Comparison of ENCODE assay signal across 33 cellular contexts in the genomic region with DNA sequence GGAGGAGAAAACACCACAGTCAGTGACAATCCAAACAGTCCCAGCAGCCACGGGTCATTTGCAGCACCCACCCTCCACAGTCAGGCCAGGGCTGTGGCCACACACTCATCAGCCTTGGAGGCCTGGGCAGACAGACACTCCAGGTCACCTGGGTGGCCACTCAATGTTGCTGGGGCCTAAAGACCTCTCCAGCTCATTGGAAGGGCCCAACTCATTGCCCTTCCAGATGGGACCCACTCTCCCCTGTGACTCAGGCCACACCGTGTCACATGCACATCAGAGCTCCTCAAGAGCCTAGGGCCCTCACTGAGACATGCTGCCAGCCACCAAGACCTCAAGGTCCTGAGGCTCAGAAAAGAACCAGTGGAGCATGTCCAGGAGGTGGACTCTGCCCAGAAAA. TPM values are rescaled to one million over a fixed set of nuclear protein-coding genes. Genes with fewer than 3 reads are reported as not detected.
"Had no signal": no experiment of that assay in that cellular context is flagged by ENCODE, and none has a peak within 500 bp of the region (broad histone marks: within the 10 kb centered on the region; RNA-seq: fewer than 3 reads in every experiment).

No MANE protein-coding gene starts in this region.

- H3K27me3 ChIP-seq: neutrophil, pancreas, right lobe of liver, spleen, suprapubic skin, testis, tibial artery, transverse colon, vagina had no signal

- H3K27ac ChIP-seq: neutrophil, pancreas, psoas muscle, right lobe of liver, skin epidermis, spleen, suprapubic skin, testis, tibial artery, transverse colon, vagina had no signal

- H3K36me3 ChIP-seq: neutrophil, pancreas, right lobe of liver, spleen, suprapubic skin, tibial artery, transverse colon, vagina had no signal

- ATAC-seq: naive thymus-derived CD8-positive, alpha-beta T cell; pancreas; psoas muscle; right cardiac atrium; right lobe of liver; stimulated activated naive CD8-positive, alpha-beta T cell treated with anti-CD3 and anti-CD28 coated beads, Interleukin-15, amount 100 ng/mL, for 72 hours; stimulated activated naive CD8-positive, alpha-beta T cell treated with anti-CD3 and anti-CD28 coated beads, Interleukin-15, Interleukin-2, amounts not matched to agents 100 U/mL and 50 U/mL, for 24 hours had no signal

- H3K4me1 ChIP-seq: pancreas, psoas muscle, right lobe of liver, spleen, suprapubic skin, testis, tibial artery, transverse colon, vagina had no signal

- H3K9me3 ChIP-seq: neutrophil, pancreas, right lobe of liver, testis, vagina had no signal

- DNase-seq: naive B cell; naive thymus-derived CD8-positive, alpha-beta T cell; nephron progenitor cell; nucleus accumbens; pancreas; psoas muscle; right cardiac atrium; right lobe of liver; spleen; stimulated activated CD4-positive, alpha-beta T cell treated with anti-CD3 and anti-CD28 coated beads, Interleukin-12 subunit alpha, Interleukin-12 subunit beta, amount 100 ng/mL, for 4 hours; stimulated activated CD4-positive, alpha-beta T cell treated with anti-CD3 and anti-CD28 coated beads, Interleukin-1b, Interleukin-23, amount 100 ng/mL, for 48 hours; stimulated activated CD4-positive, alpha-beta T cell treated with anti-CD3 and anti-CD28 coated beads, Interleukin-4, amount 100 ng/mL, for 1 hour; stimulated activated CD4-positive, alpha-beta T cell treated with anti-CD3 and anti-CD28 coated beads, Interleukin-4, amount 100 ng/mL, for 4 hours; stimulated activated CD8-positive, alpha-beta memory T cell treated with anti-CD3 and anti-CD28 coated beads, Interleukin-4, amount 100 ng/mL, for 48 hours; stimulated activated naive CD4-positive, alpha-beta T cell; stimulated activated naive CD8-positive, alpha-beta T cell treated with anti-CD3 and anti-CD28 coated beads, Interleukin-15, amount 100 ng/mL, for 72 hours; stimulated activated naive CD8-positive, alpha-beta T cell treated with anti-CD3 and anti-CD28 coated beads, Interleukin-15, Interleukin-2, amounts not matched to agents 100 U/mL and 50 U/mL, for 24 hours; substantia nigra; testis; tibial artery; transverse colon had no signal

- H3K4me3 ChIP-seq: pancreas, psoas muscle, right lobe of liver, skin epidermis, smooth muscle cell, spleen, suprapubic skin, testis, tibial artery, transverse colon, vagina had no signal

RNA-seq across cellular contexts. Expression of a gene that starts 22.4 kb away (rescaled TPM):
- total RNA-seq: naive thymus-derived CD8-positive, alpha-beta T cell; natural killer cell treated with Interleukin-12 subunit alpha and Interleukin-12 subunit beta and Interleukin-15 and Interleukin-18, amount 100 ng/mL, for 72 hours; neural crest cell; omental fat pad; osteocyte; pancreas; progenitor cell of endocrine pancreas; psoas muscle; renal cortical epithelial cell; right cardiac atrium; right lobe of liver; smooth muscle cell; spleen; suprapubic skin; transverse colon; ureter; vagina had no signal
